Comparison of ENCODE assay signal across 3 cellular contexts in the genomic region with DNA sequence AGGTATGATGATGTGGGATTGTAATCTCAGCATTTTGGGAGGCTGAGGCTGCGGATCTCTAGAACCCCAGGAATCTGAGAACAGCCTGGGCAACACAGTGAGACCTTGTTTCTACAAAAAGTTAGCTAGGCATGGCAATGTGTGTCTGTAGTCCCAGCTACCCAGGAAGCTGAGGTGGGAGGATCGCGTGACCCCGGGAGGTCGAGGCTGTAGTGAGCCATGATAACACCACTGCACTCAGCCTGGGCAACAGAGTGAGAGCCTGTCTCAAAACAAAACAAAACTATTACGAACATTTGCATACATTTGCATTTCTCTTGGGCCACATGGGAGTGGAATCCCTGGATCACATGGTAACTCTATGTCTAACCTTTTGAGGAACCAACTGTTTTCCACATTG.
TF ChIP-seq lines count a peak whose summit lies in the region.

No MANE protein-coding gene starts in this region.

TF ChIP-seq in SK-N-SH, 30 proteins besides CTCF, POLR2A, EP300 and RAD21:
- TF ChIP-seq RFX5 (IDR thresholded peaks at IDR 0.05; ENCODE audit: low read length) (no peak), TAF1 (IDR thresholded peaks at IDR 0.05; ENCODE audit: borderline replicate concordance, low read depth, low read length) (no peak), MXI1 (IDR thresholded peaks at IDR 0.05; ENCODE audit: low read depth, low read length) (no peak), GATA2 (CRISPR knock-in tag; IDR thresholded peaks at IDR 0.05) (no peak), TEAD4 (IDR thresholded peaks at IDR 0.05; ENCODE audit: borderline replicate concordance, insufficient read depth) (no peak), MEF2A (IDR thresholded peaks at IDR 0.05; ENCODE audit: borderline replicate concordance, low read depth) (no peak), SIN3A (IDR thresholded peaks at IDR 0.05; ENCODE audit: borderline replicate concordance, low read depth, low read length) (no peak), TCF12 (IDR thresholded peaks at IDR 0.05) (no peak)
- TF ChIP-seq, protein P1, sequence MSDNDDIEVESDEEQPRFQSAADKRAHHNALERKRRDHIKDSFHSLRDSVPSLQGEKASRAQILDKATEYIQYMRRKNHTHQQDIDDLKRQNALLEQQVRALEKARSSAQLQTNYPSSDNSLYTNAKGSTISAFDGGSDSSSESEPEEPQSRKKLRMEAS (IDR thresholded peaks at IDR 0.05; ENCODE audit: low read depth): no peak

TF ChIP-seq in SK-N-SH treated with all-trans-retinoic acid at 6 μM for 48 hours, 23 proteins besides CTCF, POLR2A, EP300 and RAD21:
- no peak for TF ChIP-seq OSR1 (CRISPR knock-in tag; IDR thresholded peaks at IDR 0.05)
- TF ChIP-seq ISL1 (CRISPR knock-in tag; IDR thresholded peaks at IDR 0.05): no peak
- TF ChIP-seq GLIS3 (CRISPR knock-in tag; IDR thresholded peaks at IDR 0.05): no peak
- TF ChIP-seq CSDC2 (CRISPR knock-in tag; IDR thresholded peaks at IDR 0.05): no peak
- TF ChIP-seq, protein P2, sequence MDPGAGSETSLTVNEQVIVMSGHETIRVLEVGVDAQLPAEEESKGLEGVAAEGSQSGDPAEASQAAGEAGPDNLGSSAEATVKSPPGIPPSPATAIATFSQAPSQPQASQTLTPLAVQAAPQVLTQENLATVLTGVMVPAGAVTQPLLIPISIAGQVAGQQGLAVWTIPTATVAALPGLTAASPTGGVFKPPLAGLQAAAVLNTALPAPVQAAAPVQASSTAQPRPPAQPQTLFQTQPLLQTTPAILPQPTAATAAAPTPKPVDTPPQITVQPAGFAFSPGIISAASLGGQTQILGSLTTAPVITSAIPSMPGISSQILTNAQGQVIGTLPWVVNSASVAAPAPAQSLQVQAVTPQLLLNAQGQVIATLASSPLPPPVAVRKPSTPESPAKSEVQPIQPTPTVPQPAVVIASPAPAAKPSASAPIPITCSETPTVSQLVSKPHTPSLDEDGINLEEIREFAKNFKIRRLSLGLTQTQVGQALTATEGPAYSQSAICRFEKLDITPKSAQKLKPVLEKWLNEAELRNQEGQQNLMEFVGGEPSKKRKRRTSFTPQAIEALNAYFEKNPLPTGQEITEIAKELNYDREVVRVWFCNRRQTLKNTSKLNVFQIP (CRISPR knock-in tag; IDR thresholded peaks at IDR 0.05; ENCODE audit: borderline replicate concordance, low read depth): no peak
- TF ChIP-seq ZNF8 (CRISPR knock-in tag; IDR thresholded peaks at IDR 0.05): no peak
- no peak for TF ChIP-seq PPARA (CRISPR knock-in tag; IDR thresholded peaks at IDR 0.05; ENCODE audit: borderline replicate concordance)
- no peak for TF ChIP-seq ARNTL (CRISPR knock-in tag; IDR thresholded peaks at IDR 0.05; ENCODE audit: borderline replicate concordance, low read depth)
TF ChIP-seq in SK-N-SH treated with all-trans-retinoic acid at 6 μM for 48 hours: peak in this region for 0.

TF ChIP-seq in HEK293T, 16 proteins besides CTCF, POLR2A, EP300 and RAD21:
- TF ChIP-seq NFRKB (IDR thresholded peaks at IDR 0.05) (no peak), ELF4 (IDR thresholded peaks at IDR 0.05) (no peak), SP1 (IDR thresholded peaks at IDR 0.05) (no peak), BHLHE40 (IDR thresholded peaks at IDR 0.05; ENCODE audit: borderline replicate concordance) (no peak), FOXK2 (IDR thresholded peaks at IDR 0.05) (no peak), ARNT (IDR thresholded peaks at IDR 0.05) (no peak), LEF1 (IDR thresholded peaks at IDR 0.05; ENCODE audit: borderline replicate concordance) (no peak), CTBP1 (IDR thresholded peaks at IDR 0.05; ENCODE audit: borderline replicate concordance) (no peak), TARDBP (IDR thresholded peaks at IDR 0.05) (no peak), FOXA1 (IDR thresholded peaks at IDR 0.05) (no peak), SUZ12 (IDR thresholded peaks at IDR 0.05) (no peak), L3MBTL2 (conservative IDR thresholded peaks at IDR 0.05) (no peak), HDGF (IDR thresholded peaks at IDR 0.05; ENCODE audit: borderline replicate concordance) (no peak), FOXM1 (IDR thresholded peaks at IDR 0.05; ENCODE audit: borderline replicate concordance) (no peak), ZNF384 (IDR thresholded peaks at IDR 0.05) (no peak)
- TF ChIP-seq, protein P3, sequence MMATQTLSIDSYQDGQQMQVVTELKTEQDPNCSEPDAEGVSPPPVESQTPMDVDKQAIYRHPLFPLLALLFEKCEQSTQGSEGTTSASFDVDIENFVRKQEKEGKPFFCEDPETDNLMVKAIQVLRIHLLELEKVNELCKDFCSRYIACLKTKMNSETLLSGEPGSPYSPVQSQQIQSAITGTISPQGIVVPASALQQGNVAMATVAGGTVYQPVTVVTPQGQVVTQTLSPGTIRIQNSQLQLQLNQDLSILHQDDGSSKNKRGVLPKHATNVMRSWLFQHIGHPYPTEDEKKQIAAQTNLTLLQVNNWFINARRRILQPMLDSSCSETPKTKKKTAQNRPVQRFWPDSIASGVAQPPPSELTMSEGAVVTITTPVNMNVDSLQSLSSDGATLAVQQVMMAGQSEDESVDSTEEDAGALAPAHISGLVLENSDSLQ (IDR thresholded peaks at IDR 0.05): no peak
